In the genomic region with DNA sequence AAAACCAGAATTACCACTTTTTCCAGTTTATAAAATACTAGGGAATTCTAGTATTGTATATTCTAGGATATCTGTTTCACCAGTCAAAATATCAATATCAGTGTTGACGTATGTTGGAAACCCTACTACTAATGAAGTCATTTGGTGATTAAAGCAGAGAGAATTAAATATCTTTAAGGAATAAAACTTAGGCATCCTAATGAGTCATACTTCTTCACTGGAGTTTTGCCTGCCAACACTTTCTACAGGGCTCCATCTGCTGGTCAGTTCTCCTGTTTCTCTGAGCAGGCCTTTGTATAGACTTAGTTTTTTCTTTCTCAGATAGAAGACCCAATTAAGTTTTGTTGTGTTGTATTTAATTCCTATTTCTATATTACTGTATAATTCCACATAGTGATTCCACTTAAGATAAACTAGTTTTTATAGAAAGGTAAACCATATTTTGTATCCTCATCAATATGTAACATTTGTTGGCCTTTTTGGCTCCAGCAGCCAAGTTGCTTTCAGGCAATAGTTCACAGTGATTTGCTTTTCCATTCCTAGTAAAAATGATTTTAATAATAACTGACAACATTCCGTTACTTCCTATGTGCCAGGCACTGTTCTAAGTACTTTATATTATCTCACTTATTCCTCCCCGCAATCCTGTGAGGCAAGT, we compare ENCODE assay signal across 9 cellular contexts. TPM values are rescaled to one million over a fixed set of nuclear protein-coding genes. Genes with fewer than 3 reads are reported as not detected.
A peak's percentile ranks its signal among the peaks of the same experiment; 100 is the strongest.
DNase-seq lines count a peak whose midpoint lies in the region; ATAC-seq and TF ChIP-seq lines count a peak whose summit lies in the region.
"Had no signal": no experiment of that assay in that cellular context is flagged by ENCODE, and none has a peak within 500 bp of the region (broad histone marks: within the 10 kb centered on the region; RNA-seq: fewer than 3 reads in every experiment).

No MANE protein-coding gene starts in this region.

- H3K27ac Mint-ChIP-seq in activated CD8-positive, alpha-beta T cell treated with anti-CD3 and anti-CD28 coated beads for 36 hours, result no peak overlapping the region
- no peak overlapping the region for H3K27ac Mint-ChIP-seq in neural progenitor cell
- H3K27ac Mint-ChIP-seq: stimulated activated naive CD8-positive, alpha-beta T cell treated with anti-CD3 and anti-CD28 coated beads, Interleukin-15, Interleukin-2, amounts not matched to agents 100 ng/mL and 50 ng/mL, for 24 hours had no signal

- H3K36me3 ChIP-seq in esophagus squamous epithelium (peaks cover 0 to 5% (median 0%) of the 10 kb centered on the region in 3 donors), neural progenitor cell (no peaks in the 10 kb centered on the region)

- DNase-seq in AG20443 (ENCODE audit: low spot score), result peak; percentile 78
- peak; percentile 37 to 63 for DNase-seq in NCI-H446 (lab: John Stamatoyannopoulos, UW)
- peak; percentile 67 for DNase-seq in activated CD8-positive, alpha-beta T cell treated with anti-CD3 and anti-CD28 coated beads for 36 hours
- DNase-seq in esophagus squamous epithelium (lab: John Stamatoyannopoulos, UW), result no peak
- DNase-seq in neural progenitor cell (ENCODE audit: low spot score), result peak; percentile 67

- H3K27ac ChIP-seq in esophagus squamous epithelium (no peak overlapping the region), neural progenitor cell (no peak overlapping the region)

- H3K79me2 ChIP-seq in neural progenitor cell (ENCODE audit: low read depth), result peaks cover 85% of the 10 kb centered on the region

- H3K4me2 ChIP-seq in neural progenitor cell, result no peak overlapping the region

- 46 to 47% methylated on average over 3 of the region's 3 CpGs for WGBS in esophagus squamous epithelium, 2 donors

- H3K9me3 Mint-ChIP-seq in activated CD8-positive, alpha-beta T cell treated with anti-CD3 and anti-CD28 coated beads for 36 hours, result no peaks in the 10 kb centered on the region
- no peaks in the 10 kb centered on the region for H3K9me3 Mint-ChIP-seq in neural progenitor cell
- H3K9me3 Mint-ChIP-seq: stimulated activated naive CD8-positive, alpha-beta T cell treated with anti-CD3 and anti-CD28 coated beads, Interleukin-15, Interleukin-2, amounts not matched to agents 100 ng/mL and 50 ng/mL, for 24 hours had no signal

- peaks cover 48% of the 10 kb centered on the region for H3K4me1 Mint-ChIP-seq in activated CD8-positive, alpha-beta T cell treated with anti-CD3 and anti-CD28 coated beads for 36 hours (ENCODE audit: low read depth)
- peaks cover 26% of the 10 kb centered on the region for H3K4me1 Mint-ChIP-seq in neural progenitor cell

- H3K9ac ChIP-seq in neural progenitor cell, result no peak overlapping the region

- H3K4me1 ChIP-seq in esophagus squamous epithelium (peaks cover 10 to 39% (median 13%) of the 10 kb centered on the region in 3 donors), neural progenitor cell (peaks cover 17% of the 10 kb centered on the region)

- peaks cover 16% of the 10 kb centered on the region for H3F3A ChIP-seq in neural progenitor cell (ENCODE audit: low read depth)

- POLR2A ChIA-PET in activated CD8-positive, alpha-beta T cell treated with anti-CD3 and anti-CD28 coated beads for 36 hours (lab: Charles Lee), result interaction anchor here (1.2 kb wide), 1 partner anchor 89 kb away, joined by 5 read pairs; a partner anchor contains a TSS

- H3K9me3 ChIP-seq in esophagus squamous epithelium (no peaks in the 10 kb centered on the region), neural progenitor cell (ENCODE audit: low read depth) (no peaks in the 10 kb centered on the region)

- no peak overlapping the region for H3K4me3 Mint-ChIP-seq in activated CD8-positive, alpha-beta T cell treated with anti-CD3 and anti-CD28 coated beads for 36 hours
- H3K4me3 Mint-ChIP-seq in neural progenitor cell, result no peak overlapping the region
- H3K4me3 Mint-ChIP-seq: stimulated activated naive CD8-positive, alpha-beta T cell treated with anti-CD3 and anti-CD28 coated beads, Interleukin-15, Interleukin-2, amounts not matched to agents 100 ng/mL and 50 ng/mL, for 24 hours had no signal

- H3K27me3 ChIP-seq in esophagus squamous epithelium (no peaks in the 10 kb centered on the region), neural progenitor cell (no peaks in the 10 kb centered on the region)

- no peak for ATAC-seq in activated CD8-positive, alpha-beta T cell treated with anti-CD3 and anti-CD28 coated beads for 36 hours
- ATAC-seq in HG03139 (IDR thresholded peaks at IDR 0.05; ENCODE audit: unreplicated experiment), result no peak
- no peak for ATAC-seq in HG03175 (IDR thresholded peaks at IDR 0.05; ENCODE audit: unreplicated experiment)

- intact Hi-C loops in activated CD8-positive, alpha-beta T cell treated with anti-CD3 and anti-CD28 coated beads for 36 hours (cut with micrococcal nuclease), result loop anchor here (1.0 to 5.0 kb wide), 2 partner anchors 52 to 136 kb away; a partner anchor contains a TSS
- intact Hi-C loops in esophagus squamous epithelium (cut with DNase I), result loop anchor here (5.0 kb wide), 1 partner anchor 133 kb away; no protein-coding TSS in a partner anchor

- H3K4me3 ChIP-seq in esophagus squamous epithelium (no peak overlapping the region), neural progenitor cell (no peak overlapping the region)

- H4K20me1 ChIP-seq in neural progenitor cell (ENCODE audit: low read depth), result peaks cover 50% of the 10 kb centered on the region

- peaks cover 3% of the 10 kb centered on the region for H3K36me3 Mint-ChIP-seq in activated CD8-positive, alpha-beta T cell treated with anti-CD3 and anti-CD28 coated beads for 36 hours (ENCODE audit: low read depth)
- peaks cover 4% of the 10 kb centered on the region for H3K36me3 Mint-ChIP-seq in neural progenitor cell

- CTCF ChIA-PET in activated CD8-positive, alpha-beta T cell treated with anti-CD3 and anti-CD28 coated beads for 36 hours (lab: Charles Lee), result interaction anchor here (0.7 to 6.2 kb wide), 19 partner anchors 9 to 298 kb away, joined by 3 to 110 read pairs (median 3); no protein-coding TSS in a partner anchor

- H2AFZ ChIP-seq in neural progenitor cell (replicated peaks), result no peak overlapping the region

- H3K27me3 Mint-ChIP-seq in activated CD8-positive, alpha-beta T cell treated with anti-CD3 and anti-CD28 coated beads for 36 hours, result no peaks in the 10 kb centered on the region
- H3K27me3 Mint-ChIP-seq in neural progenitor cell (ENCODE audit: insufficient read depth, low read depth), result peaks cover 5% of the 10 kb centered on the region
- H3K27me3 Mint-ChIP-seq: stimulated activated naive CD8-positive, alpha-beta T cell treated with anti-CD3 and anti-CD28 coated beads, Interleukin-15, Interleukin-2, amounts not matched to agents 100 ng/mL and 50 ng/mL, for 24 hours had no signal

- TF ChIP-seq CTCF in GM12873 (IDR thresholded peaks at IDR 0.05; ENCODE audit: insufficient read depth, low read depth, low read length, missing control alignments) (peak; percentile 69), esophagus squamous epithelium (IDR thresholded peaks at IDR 0.05) (peak; percentile 40 to 82 (median 76)), neural progenitor cell (IDR thresholded peaks at IDR 0.05) (peak; percentile 81)
- peak; percentile 78 for TF ChIP-seq CTCF in activated CD8-positive, alpha-beta T cell treated with anti-CD3 and anti-CD28 coated beads for 36 hours (IDR thresholded peaks at IDR 0.05)

- TF ChIP-seq POLR2A in esophagus squamous epithelium (IDR thresholded peaks at IDR 0.05), result no peak

RNA-seq across cellular contexts. Expression of a gene that starts 3.5 kb away (rescaled TPM):
- 10 to 100 TPM; 15.5 to 17.7 TPM for total RNA-seq in activated CD8-positive, alpha-beta T cell treated with anti-CD3 and anti-CD28 coated beads for 36 hours
- total RNA-seq in esophagus squamous epithelium (10 to 100 TPM in 3 of 4 donors, 1 to 10 TPM in 1; 9.6 to 25.1 (median 20.5) TPM), neural progenitor cell (ENCODE audit: low replicate concordance) (28.5 and 41.9 TPM in 2 replicates)

RNA-seq across cellular contexts. Expression of a gene that starts 50.6 kb away (rescaled TPM):
- total RNA-seq in activated CD8-positive, alpha-beta T cell treated with anti-CD3 and anti-CD28 coated beads for 36 hours, result 10 to 100 TPM; 37.9 to 39.1 TPM
- total RNA-seq in esophagus squamous epithelium, result 10 to 100 TPM in 2 of 4 donors, 1 to 10 TPM in 2; 7.6 to 15.7 (median 10.4) TPM
- total RNA-seq in neural progenitor cell (ENCODE audit: low replicate concordance), result 5.2 and 5.7 TPM in 2 replicates
